1 cellular context compared by ENCODE assay signal in genomic region chr13:58883405-58883804, GRCh38.
TF ChIP-seq lines count a peak whose summit lies in the region.

No MANE protein-coding gene starts in this region.

TF ChIP-seq in WTC11, 78 proteins besides CTCF, POLR2A, EP300 and RAD21 (continued from another document):
- TF ChIP-seq AFF4 (CRISPR knock-in tag; IDR thresholded peaks at IDR 0.05; ENCODE audit: borderline replicate concordance) (no peak), NFE2L1 (CRISPR knock-in tag; IDR thresholded peaks at IDR 0.05) (no peak)
- TF ChIP-seq, protein P1, sequence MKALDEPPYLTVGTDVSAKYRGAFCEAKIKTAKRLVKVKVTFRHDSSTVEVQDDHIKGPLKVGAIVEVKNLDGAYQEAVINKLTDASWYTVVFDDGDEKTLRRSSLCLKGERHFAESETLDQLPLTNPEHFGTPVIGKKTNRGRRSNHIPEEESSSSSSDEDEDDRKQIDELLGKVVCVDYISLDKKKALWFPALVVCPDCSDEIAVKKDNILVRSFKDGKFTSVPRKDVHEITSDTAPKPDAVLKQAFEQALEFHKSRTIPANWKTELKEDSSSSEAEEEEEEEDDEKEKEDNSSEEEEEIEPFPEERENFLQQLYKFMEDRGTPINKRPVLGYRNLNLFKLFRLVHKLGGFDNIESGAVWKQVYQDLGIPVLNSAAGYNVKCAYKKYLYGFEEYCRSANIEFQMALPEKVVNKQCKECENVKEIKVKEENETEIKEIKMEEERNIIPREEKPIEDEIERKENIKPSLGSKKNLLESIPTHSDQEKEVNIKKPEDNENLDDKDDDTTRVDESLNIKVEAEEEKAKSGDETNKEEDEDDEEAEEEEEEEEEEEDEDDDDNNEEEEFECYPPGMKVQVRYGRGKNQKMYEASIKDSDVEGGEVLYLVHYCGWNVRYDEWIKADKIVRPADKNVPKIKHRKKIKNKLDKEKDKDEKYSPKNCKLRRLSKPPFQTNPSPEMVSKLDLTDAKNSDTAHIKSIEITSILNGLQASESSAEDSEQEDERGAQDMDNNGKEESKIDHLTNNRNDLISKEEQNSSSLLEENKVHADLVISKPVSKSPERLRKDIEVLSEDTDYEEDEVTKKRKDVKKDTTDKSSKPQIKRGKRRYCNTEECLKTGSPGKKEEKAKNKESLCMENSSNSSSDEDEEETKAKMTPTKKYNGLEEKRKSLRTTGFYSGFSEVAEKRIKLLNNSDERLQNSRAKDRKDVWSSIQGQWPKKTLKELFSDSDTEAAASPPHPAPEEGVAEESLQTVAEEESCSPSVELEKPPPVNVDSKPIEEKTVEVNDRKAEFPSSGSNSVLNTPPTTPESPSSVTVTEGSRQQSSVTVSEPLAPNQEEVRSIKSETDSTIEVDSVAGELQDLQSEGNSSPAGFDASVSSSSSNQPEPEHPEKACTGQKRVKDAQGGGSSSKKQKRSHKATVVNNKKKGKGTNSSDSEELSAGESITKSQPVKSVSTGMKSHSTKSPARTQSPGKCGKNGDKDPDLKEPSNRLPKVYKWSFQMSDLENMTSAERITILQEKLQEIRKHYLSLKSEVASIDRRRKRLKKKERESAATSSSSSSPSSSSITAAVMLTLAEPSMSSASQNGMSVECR (CRISPR knock-in tag; IDR thresholded peaks at IDR 0.05; ENCODE audit: borderline replicate concordance), result no peak
